ENCODE assay signal across 1 cellular context in genomic region chr17:50638851-50639767, GRCh38.
TF ChIP-seq lines count a peak whose summit lies in the region.

No MANE protein-coding gene starts in this region.

TF ChIP-seq in HEK293, 187 proteins besides CTCF, POLR2A, EP300 and RAD21 (continued from another document and continues in another):
- TF ChIP-seq SP2 (tag by site-specific recombination; IDR thresholded peaks at IDR 0.05) (peak; percentile 42; the same call in 1 of the 2 replicates), HOXD13 (CRISPR knock-in tag; IDR thresholded peaks at IDR 0.05; ENCODE audit: borderline replicate concordance) (no peak), SP7 (tag by site-specific recombination; IDR thresholded peaks at IDR 0.05) (peak; percentile 80), ZNF10 (tag by site-specific recombination; IDR thresholded peaks at IDR 0.05) (peak; percentile 91), PRDM10 (tag by site-specific recombination; IDR thresholded peaks at IDR 0.05) (peak; percentile 75), ZBTB11 (tag by site-specific recombination; conservative IDR thresholded peaks at IDR 0.05; ENCODE audit: low read depth) (no peak), ZNF571 (tag by site-specific recombination; IDR thresholded peaks at IDR 0.05) (no peak), ZNF701 (tag by site-specific recombination; IDR thresholded peaks at IDR 0.05) (no peak), ZBTB7A (tag by site-specific recombination; IDR thresholded peaks at IDR 0.05; ENCODE audit: low read depth) (no peak), ZIC2 (tag by site-specific recombination; IDR thresholded peaks at IDR 0.05) (peak; percentile 82), ZNF830 (tag by site-specific recombination; IDR thresholded peaks at IDR 0.05; ENCODE audit: low read depth) (no peak), GLI2 (tag by site-specific recombination; IDR thresholded peaks at IDR 0.05; ENCODE audit: borderline replicate concordance, low read depth) (no peak), EGR2 (tag by site-specific recombination; IDR thresholded peaks at IDR 0.05; ENCODE audit: low read depth) (peak; percentile 31; the same call in 1 of the 2 replicates), ZXDB (tag by site-specific recombination; IDR thresholded peaks at IDR 0.05) (peak; percentile 71; the same call in 1 of the 2 replicates), ZNF501 (tag by site-specific recombination; IDR thresholded peaks at IDR 0.05) (0 out of 2 replicates have a peak, but pooled peaks have one; percentile 29), ZBTB44 (tag by site-specific recombination; IDR thresholded peaks at IDR 0.05) (no peak), ZNF350 (tag by site-specific recombination; IDR thresholded peaks at IDR 0.05) (no peak), ZNF521 (tag by site-specific recombination; IDR thresholded peaks at IDR 0.05) (no peak), ZBTB1 (tag by site-specific recombination; IDR thresholded peaks at IDR 0.05) (no peak), GLIS2 (tag by site-specific recombination; IDR thresholded peaks at IDR 0.05) (peak; percentile 75), ZNF677 (tag by site-specific recombination; IDR thresholded peaks at IDR 0.05) (no peak), ZNF362 (tag by site-specific recombination; IDR thresholded peaks at IDR 0.05) (no peak), ZNF423 (tag by site-specific recombination; IDR thresholded peaks at IDR 0.05) (peak; percentile 47; the same call in 1 of the 2 replicates), ZNF510 (tag by site-specific recombination; IDR thresholded peaks at IDR 0.05; ENCODE audit: insufficient replicate concordance) (no peak), ZBTB48 (tag by site-specific recombination; IDR thresholded peaks at IDR 0.05) (peak; percentile 83), ZNF645 (tag by site-specific recombination; IDR thresholded peaks at IDR 0.05) (no peak), ZNF404 (tag by site-specific recombination; IDR thresholded peaks at IDR 0.05) (no peak), ZNF623 (tag by site-specific recombination; IDR thresholded peaks at IDR 0.05) (no peak), ZEB2 (tag by site-specific recombination; IDR thresholded peaks at IDR 0.05) (peak; percentile 87), GLIS1 (tag by site-specific recombination; IDR thresholded peaks at IDR 0.05) (peak; percentile 79), ZNF266 (tag by site-specific recombination; IDR thresholded peaks at IDR 0.05; ENCODE audit: low read depth) (no peak), ZFP69B (tag by site-specific recombination; IDR thresholded peaks at IDR 0.05) (peak; percentile 34; the same call in 1 of the 2 replicates), ZBTB20 (tag by site-specific recombination; IDR thresholded peaks at IDR 0.05) (0 out of 2 replicates have a peak, but pooled peaks have one; percentile 19), PRDM6 (tag by site-specific recombination; IDR thresholded peaks at IDR 0.05) (no peak), ZBTB17 (tag by site-specific recombination; IDR thresholded peaks at IDR 0.05) (peak; percentile 68; the same call in 1 of the 2 replicates), FEZF1 (tag by site-specific recombination; IDR thresholded peaks at IDR 0.05) (peak; percentile 73)
- TF ChIP-seq, protein P1, sequence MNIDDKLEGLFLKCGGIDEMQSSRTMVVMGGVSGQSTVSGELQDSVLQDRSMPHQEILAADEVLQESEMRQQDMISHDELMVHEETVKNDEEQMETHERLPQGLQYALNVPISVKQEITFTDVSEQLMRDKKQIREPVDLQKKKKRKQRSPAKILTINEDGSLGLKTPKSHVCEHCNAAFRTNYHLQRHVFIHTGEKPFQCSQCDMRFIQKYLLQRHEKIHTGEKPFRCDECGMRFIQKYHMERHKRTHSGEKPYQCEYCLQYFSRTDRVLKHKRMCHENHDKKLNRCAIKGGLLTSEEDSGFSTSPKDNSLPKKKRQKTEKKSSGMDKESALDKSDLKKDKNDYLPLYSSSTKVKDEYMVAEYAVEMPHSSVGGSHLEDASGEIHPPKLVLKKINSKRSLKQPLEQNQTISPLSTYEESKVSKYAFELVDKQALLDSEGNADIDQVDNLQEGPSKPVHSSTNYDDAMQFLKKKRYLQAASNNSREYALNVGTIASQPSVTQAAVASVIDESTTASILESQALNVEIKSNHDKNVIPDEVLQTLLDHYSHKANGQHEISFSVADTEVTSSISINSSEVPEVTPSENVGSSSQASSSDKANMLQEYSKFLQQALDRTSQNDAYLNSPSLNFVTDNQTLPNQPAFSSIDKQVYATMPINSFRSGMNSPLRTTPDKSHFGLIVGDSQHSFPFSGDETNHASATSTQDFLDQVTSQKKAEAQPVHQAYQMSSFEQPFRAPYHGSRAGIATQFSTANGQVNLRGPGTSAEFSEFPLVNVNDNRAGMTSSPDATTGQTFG (tag by site-specific recombination; IDR thresholded peaks at IDR 0.05; ENCODE audit: borderline replicate concordance), result no peak
- TF ChIP-seq, protein P2, sequence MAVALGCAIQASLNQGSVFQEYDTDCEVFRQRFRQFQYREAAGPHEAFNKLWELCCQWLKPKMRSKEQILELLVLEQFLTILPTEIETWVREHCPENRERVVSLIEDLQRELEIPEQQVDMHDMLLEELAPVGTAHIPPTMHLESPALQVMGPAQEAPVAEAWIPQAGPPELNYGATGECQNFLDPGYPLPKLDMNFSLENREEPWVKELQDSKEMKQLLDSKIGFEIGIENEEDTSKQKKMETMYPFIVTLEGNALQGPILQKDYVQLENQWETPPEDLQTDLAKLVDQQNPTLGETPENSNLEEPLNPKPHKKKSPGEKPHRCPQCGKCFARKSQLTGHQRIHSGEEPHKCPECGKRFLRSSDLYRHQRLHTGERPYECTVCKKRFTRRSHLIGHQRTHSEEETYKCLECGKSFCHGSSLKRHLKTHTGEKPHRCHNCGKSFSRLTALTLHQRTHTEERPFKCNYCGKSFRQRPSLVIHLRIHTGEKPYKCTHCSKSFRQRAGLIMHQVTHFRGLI (tag by site-specific recombination; IDR thresholded peaks at IDR 0.05), result no peak
- TF ChIP-seq, protein P3, sequence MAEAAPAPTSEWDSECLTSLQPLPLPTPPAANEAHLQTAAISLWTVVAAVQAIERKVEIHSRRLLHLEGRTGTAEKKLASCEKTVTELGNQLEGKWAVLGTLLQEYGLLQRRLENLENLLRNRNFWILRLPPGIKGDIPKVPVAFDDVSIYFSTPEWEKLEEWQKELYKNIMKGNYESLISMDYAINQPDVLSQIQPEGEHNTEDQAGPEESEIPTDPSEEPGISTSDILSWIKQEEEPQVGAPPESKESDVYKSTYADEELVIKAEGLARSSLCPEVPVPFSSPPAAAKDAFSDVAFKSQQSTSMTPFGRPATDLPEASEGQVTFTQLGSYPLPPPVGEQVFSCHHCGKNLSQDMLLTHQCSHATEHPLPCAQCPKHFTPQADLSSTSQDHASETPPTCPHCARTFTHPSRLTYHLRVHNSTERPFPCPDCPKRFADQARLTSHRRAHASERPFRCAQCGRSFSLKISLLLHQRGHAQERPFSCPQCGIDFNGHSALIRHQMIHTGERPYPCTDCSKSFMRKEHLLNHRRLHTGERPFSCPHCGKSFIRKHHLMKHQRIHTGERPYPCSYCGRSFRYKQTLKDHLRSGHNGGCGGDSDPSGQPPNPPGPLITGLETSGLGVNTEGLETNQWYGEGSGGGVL (tag by site-specific recombination; IDR thresholded peaks at IDR 0.05), result peak; percentile 85
